22 cellular contexts compared by ENCODE assay signal in genomic region chr5:122162100-122162499, GRCh38. TPM values are rescaled to one million over a fixed set of nuclear protein-coding genes. Genes with fewer than 3 reads are reported as not detected.
"Had no signal": no experiment of that assay in that cellular context is flagged by ENCODE, and none has a peak within 500 bp of the region (broad histone marks: within the 10 kb centered on the region; RNA-seq: fewer than 3 reads in every experiment).

No MANE protein-coding gene starts in this region.

- H3K36me3 Mint-ChIP-seq: activated CD8-positive, alpha-beta memory T cell treated with anti-CD3 and anti-CD28 coated beads, Interleukin-2, amount 10 ng/mL, durations not matched to agents 7 days and 5 days; activated naive CD4-positive, alpha-beta T cell treated with anti-CD3 and anti-CD28 coated beads, Interleukin-2, amount 50 U/mL, for 24 hours; stimulated activated memory B cell treated with anti-CD40 and anti-IgM and Interleukin-4, amounts not matched to agents 10 μg/mL and 1 μg/mL and 100 μg/mL, for 72 hours had no signal

- H3K4me3 Mint-ChIP-seq: activated CD8-positive, alpha-beta memory T cell treated with anti-CD3 and anti-CD28 coated beads, Interleukin-2, amount 10 ng/mL, durations not matched to agents 7 days and 5 days; activated CD8-positive, alpha-beta T cell treated with anti-CD3 and anti-CD28 coated beads for 36 hours; activated naive CD4-positive, alpha-beta T cell treated with anti-CD3 and anti-CD28 coated beads, Interleukin-2, amount 50 U/mL, for 24 hours; endodermal cell; stimulated activated memory B cell treated with anti-CD40 and anti-IgM and Interleukin-4, amounts not matched to agents 10 μg/mL and 1 μg/mL and 100 μg/mL, for 72 hours had no signal

- ATAC-seq: activated CD8-positive, alpha-beta memory T cell treated with anti-CD3 and anti-CD28 coated beads, Interleukin-2, amount 10 ng/mL, durations not matched to agents 7 days and 5 days; activated CD8-positive, alpha-beta T cell treated with anti-CD3 and anti-CD28 coated beads for 36 hours; gastroesophageal sphincter; right lobe of liver; stimulated activated memory B cell treated with anti-CD40 and anti-IgM and Interleukin-4, amounts not matched to agents 10 μg/mL and 1 μg/mL and 100 μg/mL, for 72 hours had no signal

- H3K4me3 ChIP-seq: adrenal gland, coronary artery, gastroesophageal sphincter, right lobe of liver, stomach, suprapubic skin, transverse colon had no signal

- H3K27ac ChIP-seq: adrenal gland, right lobe of liver had no signal

- H3K36me3 ChIP-seq: adrenal gland, gastroesophageal sphincter, right lobe of liver, stomach, suprapubic skin, transverse colon had no signal

- H3K27me3 ChIP-seq: adrenal gland, gastroesophageal sphincter, right lobe of liver, stomach, suprapubic skin, transverse colon had no signal

- DNase-seq: activated CD4-positive, alpha-beta T cell treated with anti-CD3 and anti-CD28 coated beads for 48 hours; activated CD8-positive, alpha-beta memory T cell treated with anti-CD3 and anti-CD28 coated beads, Interleukin-2, amount 10 ng/mL, durations not matched to agents 7 days and 5 days; activated CD8-positive, alpha-beta T cell treated with anti-CD3 and anti-CD28 coated beads for 36 hours; activated effector memory CD4-positive, alpha-beta T cell treated with anti-CD3 and anti-CD28 coated beads, Interleukin-2, amount 50 U/mL, for 16 hours; activated T-cell treated with anti-CD3 and anti-CD28 coated beads for 4 hours; adrenal gland; endodermal cell; head of caudate nucleus; hypothalamus; nucleus accumbens; posterior cingulate gyrus; right lobe of liver; small intestine; stimulated activated CD4-positive, alpha-beta T cell treated with anti-CD3 and anti-CD28 coated beads, Interleukin-15, amount 100 ng/mL, for 24 hours; stomach; transverse colon had no signal

- H3K27ac Mint-ChIP-seq: activated CD8-positive, alpha-beta memory T cell treated with anti-CD3 and anti-CD28 coated beads, Interleukin-2, amount 10 ng/mL, durations not matched to agents 7 days and 5 days; activated CD8-positive, alpha-beta T cell treated with anti-CD3 and anti-CD28 coated beads for 36 hours; activated naive CD4-positive, alpha-beta T cell treated with anti-CD3 and anti-CD28 coated beads, Interleukin-2, amount 50 U/mL, for 24 hours; stimulated activated memory B cell treated with anti-CD40 and anti-IgM and Interleukin-4, amounts not matched to agents 10 μg/mL and 1 μg/mL and 100 μg/mL, for 72 hours had no signal

- H3K27me3 Mint-ChIP-seq: activated CD8-positive, alpha-beta memory T cell treated with anti-CD3 and anti-CD28 coated beads, Interleukin-2, amount 10 ng/mL, durations not matched to agents 7 days and 5 days; stimulated activated memory B cell treated with anti-CD40 and anti-IgM and Interleukin-4, amounts not matched to agents 10 μg/mL and 1 μg/mL and 100 μg/mL, for 72 hours had no signal

- H3K9me3 Mint-ChIP-seq: activated CD8-positive, alpha-beta T cell treated with anti-CD3 and anti-CD28 coated beads for 36 hours; activated naive CD4-positive, alpha-beta T cell treated with anti-CD3 and anti-CD28 coated beads, Interleukin-2, amount 50 U/mL, for 24 hours; endodermal cell; stimulated activated memory B cell treated with anti-CD40 and anti-IgM and Interleukin-4, amounts not matched to agents 10 μg/mL and 1 μg/mL and 100 μg/mL, for 72 hours had no signal

- H3K4me1 Mint-ChIP-seq: activated CD8-positive, alpha-beta memory T cell treated with anti-CD3 and anti-CD28 coated beads, Interleukin-2, amount 10 ng/mL, durations not matched to agents 7 days and 5 days; activated naive CD4-positive, alpha-beta T cell treated with anti-CD3 and anti-CD28 coated beads, Interleukin-2, amount 50 U/mL, for 24 hours; stimulated activated memory B cell treated with anti-CD40 and anti-IgM and Interleukin-4, amounts not matched to agents 10 μg/mL and 1 μg/mL and 100 μg/mL, for 72 hours had no signal

- H3K9me3 ChIP-seq: adrenal gland, gastroesophageal sphincter, right lobe of liver, stomach, suprapubic skin, transverse colon had no signal

- H3K4me1 ChIP-seq: adrenal gland had no signal

RNA-seq across cellular contexts. Expression of gene ZNF474, which starts 32.8 kb away (rescaled TPM):
- total RNA-seq: activated CD8-positive, alpha-beta T cell treated with anti-CD3 and anti-CD28 coated beads for 36 hours; transverse colon had no signal
- polyA plus RNA-seq: neural cell had no signal
